Comparison of ENCODE assay signal across 2 cellular contexts in the genomic region with DNA sequence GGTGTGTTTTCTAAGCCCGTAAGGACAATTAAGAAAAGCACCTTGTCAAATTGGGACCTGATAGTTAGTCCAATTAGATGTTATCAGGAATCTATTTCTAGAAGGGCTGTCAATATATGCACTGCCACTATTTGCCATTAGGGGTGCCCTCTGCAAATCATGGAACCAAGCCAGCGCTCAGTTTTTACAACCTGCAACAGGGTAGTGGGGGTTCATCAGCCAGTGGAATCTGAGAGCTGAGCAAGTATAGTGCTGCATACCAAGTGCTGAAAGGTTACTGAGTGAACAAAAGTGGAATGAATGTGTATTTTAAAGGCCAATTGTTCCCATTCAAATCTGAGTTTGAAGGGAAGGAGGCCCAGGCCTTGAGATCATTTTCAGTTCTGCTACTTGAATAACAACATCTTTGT.
TF ChIP-seq lines count a peak whose summit lies in the region.

No MANE protein-coding gene starts in this region.

TF ChIP-seq in SK-N-SH treated with all-trans-retinoic acid at 6 μM for 48 hours, 23 proteins besides CTCF, POLR2A, EP300 and RAD21:
- no peak for TF ChIP-seq CSDC2 (CRISPR knock-in tag; IDR thresholded peaks at IDR 0.05)
- TF ChIP-seq ZFP3 (CRISPR knock-in tag; IDR thresholded peaks at IDR 0.05): no peak
- TF ChIP-seq ISL1 (CRISPR knock-in tag; IDR thresholded peaks at IDR 0.05): no peak
- no peak for TF ChIP-seq OSR1 (CRISPR knock-in tag; IDR thresholded peaks at IDR 0.05)
- TF ChIP-seq ESRRG (CRISPR knock-in tag; IDR thresholded peaks at IDR 0.05): no peak
- TF ChIP-seq ZNF70 (CRISPR knock-in tag; IDR thresholded peaks at IDR 0.05): no peak
- TF ChIP-seq BACH2 (CRISPR knock-in tag; IDR thresholded peaks at IDR 0.05; ENCODE audit: borderline replicate concordance): no peak
- TF ChIP-seq ARNTL (CRISPR knock-in tag; IDR thresholded peaks at IDR 0.05; ENCODE audit: borderline replicate concordance, low read depth): no peak
- TF ChIP-seq, protein P1, sequence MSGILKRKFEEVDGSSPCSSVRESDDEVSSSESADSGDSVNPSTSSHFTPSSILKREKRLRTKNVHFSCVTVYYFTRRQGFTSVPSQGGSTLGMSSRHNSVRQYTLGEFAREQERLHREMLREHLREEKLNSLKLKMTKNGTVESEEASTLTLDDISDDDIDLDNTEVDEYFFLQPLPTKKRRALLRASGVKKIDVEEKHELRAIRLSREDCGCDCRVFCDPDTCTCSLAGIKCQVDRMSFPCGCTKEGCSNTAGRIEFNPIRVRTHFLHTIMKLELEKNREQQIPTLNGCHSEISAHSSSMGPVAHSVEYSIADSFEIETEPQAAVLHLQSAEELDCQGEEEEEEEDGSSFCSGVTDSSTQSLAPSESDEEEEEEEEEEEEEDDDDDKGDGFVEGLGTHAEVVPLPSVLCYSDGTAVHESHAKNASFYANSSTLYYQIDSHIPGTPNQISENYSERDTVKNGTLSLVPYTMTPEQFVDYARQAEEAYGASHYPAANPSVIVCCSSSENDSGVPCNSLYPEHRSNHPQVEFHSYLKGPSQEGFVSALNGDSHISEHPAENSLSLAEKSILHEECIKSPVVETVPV (CRISPR knock-in tag; IDR thresholded peaks at IDR 0.05): no peak

TF ChIP-seq in K562, 482 proteins besides CTCF, POLR2A, EP300 and RAD21:
- TF ChIP-seq JUND (IDR thresholded peaks at IDR 0.05; ENCODE audit: borderline replicate concordance, low read depth, low read length): 0 out of 2 replicates have a peak, but pooled peaks have one; percentile 10
- TF ChIP-seq JUND (tag; IDR thresholded peaks at IDR 0.05; ENCODE audit: borderline replicate concordance, low read depth, low read length): no peak
- no peak for TF ChIP-seq ZNF282 (CRISPR knock-in tag; IDR thresholded peaks at IDR 0.05)
- TF ChIP-seq, protein P2, sequence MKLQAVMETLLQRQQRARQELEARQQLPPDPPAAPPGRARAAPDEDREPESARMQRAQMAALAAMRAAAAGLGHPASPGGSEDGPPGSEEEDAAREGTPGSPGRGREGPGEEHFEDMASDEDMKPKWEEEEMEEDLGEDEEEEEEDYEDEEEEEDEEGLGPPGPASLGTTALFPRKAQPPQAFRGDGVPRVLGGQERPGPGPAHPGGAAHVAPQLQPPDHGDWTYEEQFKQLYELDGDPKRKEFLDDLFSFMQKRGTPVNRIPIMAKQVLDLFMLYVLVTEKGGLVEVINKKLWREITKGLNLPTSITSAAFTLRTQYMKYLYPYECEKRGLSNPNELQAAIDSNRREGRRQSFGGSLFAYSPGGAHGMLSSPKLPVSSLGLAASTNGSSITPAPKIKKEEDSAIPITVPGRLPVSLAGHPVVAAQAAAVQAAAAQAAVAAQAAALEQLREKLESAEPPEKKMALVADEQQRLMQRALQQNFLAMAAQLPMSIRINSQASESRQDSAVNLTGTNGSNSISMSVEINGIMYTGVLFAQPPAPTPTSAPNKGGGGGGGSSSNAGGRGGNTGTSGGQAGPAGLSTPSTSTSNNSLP (IDR thresholded peaks at IDR 0.05; ENCODE audit: borderline replicate concordance, low read depth, low read length): peak; percentile 62; the same call in 1 of the 2 replicates
- peak; percentile 90 for TF ChIP-seq NFIC (IDR thresholded peaks at IDR 0.05)
- peak; percentile 66; the same call in 1 of the 2 replicates for TF ChIP-seq MEF2A (IDR thresholded peaks at IDR 0.05; ENCODE audit: control insufficient read depth, low read depth, low read length)
- peak; percentile 31; the same call in 1 of the 2 replicates for TF ChIP-seq RB1 (IDR thresholded peaks at IDR 0.05; ENCODE audit: low read depth)
- TF ChIP-seq TEAD4 (IDR thresholded peaks at IDR 0.05; ENCODE audit: low read length): 0 out of 2 replicates have a peak, but pooled peaks have one; percentile 9
- no peak for TF ChIP-seq TEAD4 (CRISPR knock-in tag; IDR thresholded peaks at IDR 0.05; ENCODE audit: borderline replicate concordance)
- TF ChIP-seq SMAD1 (IDR thresholded peaks at IDR 0.05; ENCODE audit: low read depth, low read length, partially characterized antibody): peak; percentile 32
- TF ChIP-seq, protein P3, sequence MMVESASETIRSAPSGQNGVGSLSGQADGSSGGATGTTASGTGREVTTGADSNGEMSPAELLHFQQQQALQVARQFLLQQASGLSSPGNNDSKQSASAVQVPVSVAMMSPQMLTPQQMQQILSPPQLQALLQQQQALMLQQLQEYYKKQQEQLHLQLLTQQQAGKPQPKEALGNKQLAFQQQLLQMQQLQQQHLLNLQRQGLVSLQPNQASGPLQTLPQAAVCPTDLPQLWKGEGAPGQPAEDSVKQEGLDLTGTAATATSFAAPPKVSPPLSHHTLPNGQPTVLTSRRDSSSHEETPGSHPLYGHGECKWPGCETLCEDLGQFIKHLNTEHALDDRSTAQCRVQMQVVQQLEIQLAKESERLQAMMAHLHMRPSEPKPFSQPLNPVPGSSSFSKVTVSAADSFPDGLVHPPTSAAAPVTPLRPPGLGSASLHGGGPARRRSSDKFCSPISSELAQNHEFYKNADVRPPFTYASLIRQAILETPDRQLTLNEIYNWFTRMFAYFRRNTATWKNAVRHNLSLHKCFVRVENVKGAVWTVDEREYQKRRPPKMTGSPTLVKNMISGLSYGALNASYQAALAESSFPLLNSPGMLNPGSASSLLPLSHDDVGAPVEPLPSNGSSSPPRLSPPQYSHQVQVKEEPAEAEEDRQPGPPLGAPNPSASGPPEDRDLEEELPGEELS (CRISPR knock-in tag; IDR thresholded peaks at IDR 0.05; ENCODE audit: borderline replicate concordance): no peak
- no peak for TF ChIP-seq ZNF133 (CRISPR knock-in tag; IDR thresholded peaks at IDR 0.05)
- TF ChIP-seq, protein P4, sequence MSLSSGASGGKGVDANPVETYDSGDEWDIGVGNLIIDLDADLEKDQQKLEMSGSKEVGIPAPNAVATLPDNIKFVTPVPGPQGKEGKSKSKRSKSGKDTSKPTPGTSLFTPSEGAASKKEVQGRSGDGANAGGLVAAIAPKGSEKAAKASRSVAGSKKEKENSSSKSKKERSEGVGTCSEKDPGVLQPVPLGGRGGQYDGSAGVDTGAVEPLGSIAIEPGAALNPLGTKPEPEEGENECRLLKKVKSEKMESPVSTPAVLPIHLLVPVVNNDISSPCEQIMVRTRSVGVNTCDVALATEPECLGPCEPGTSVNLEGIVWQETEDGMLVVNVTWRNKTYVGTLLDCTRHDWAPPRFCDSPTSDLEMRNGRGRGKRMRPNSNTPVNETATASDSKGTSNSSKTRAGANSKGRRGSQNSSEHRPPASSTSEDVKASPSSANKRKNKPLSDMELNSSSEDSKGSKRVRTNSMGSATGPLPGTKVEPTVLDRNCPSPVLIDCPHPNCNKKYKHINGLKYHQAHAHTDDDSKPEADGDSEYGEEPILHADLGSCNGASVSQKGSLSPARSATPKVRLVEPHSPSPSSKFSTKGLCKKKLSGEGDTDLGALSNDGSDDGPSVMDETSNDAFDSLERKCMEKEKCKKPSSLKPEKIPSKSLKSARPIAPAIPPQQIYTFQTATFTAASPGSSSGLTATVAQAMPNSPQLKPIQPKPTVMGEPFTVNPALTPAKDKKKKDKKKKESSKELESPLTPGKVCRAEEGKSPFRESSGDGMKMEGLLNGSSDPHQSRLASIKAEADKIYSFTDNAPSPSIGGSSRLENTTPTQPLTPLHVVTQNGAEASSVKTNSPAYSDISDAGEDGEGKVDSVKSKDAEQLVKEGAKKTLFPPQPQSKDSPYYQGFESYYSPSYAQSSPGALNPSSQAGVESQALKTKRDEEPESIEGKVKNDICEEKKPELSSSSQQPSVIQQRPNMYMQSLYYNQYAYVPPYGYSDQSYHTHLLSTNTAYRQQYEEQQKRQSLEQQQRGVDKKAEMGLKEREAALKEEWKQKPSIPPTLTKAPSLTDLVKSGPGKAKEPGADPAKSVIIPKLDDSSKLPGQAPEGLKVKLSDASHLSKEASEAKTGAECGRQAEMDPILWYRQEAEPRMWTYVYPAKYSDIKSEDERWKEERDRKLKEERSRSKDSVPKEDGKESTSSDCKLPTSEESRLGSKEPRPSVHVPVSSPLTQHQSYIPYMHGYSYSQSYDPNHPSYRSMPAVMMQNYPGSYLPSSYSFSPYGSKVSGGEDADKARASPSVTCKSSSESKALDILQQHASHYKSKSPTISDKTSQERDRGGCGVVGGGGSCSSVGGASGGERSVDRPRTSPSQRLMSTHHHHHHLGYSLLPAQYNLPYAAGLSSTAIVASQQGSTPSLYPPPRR (CRISPR knock-in tag; IDR thresholded peaks at IDR 0.05; ENCODE audit: borderline replicate concordance): no peak
- TF ChIP-seq DACH1 (IDR thresholded peaks at IDR 0.05; ENCODE audit: partially characterized antibody): peak; percentile 47
- TF ChIP-seq, protein P5, sequence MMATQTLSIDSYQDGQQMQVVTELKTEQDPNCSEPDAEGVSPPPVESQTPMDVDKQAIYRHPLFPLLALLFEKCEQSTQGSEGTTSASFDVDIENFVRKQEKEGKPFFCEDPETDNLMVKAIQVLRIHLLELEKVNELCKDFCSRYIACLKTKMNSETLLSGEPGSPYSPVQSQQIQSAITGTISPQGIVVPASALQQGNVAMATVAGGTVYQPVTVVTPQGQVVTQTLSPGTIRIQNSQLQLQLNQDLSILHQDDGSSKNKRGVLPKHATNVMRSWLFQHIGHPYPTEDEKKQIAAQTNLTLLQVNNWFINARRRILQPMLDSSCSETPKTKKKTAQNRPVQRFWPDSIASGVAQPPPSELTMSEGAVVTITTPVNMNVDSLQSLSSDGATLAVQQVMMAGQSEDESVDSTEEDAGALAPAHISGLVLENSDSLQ (IDR thresholded peaks at IDR 0.05): peak; percentile 42
